Comparison of ENCODE assay signal across 14 cellular contexts in genomic region chr17:65022137-65022536, GRCh38. TPM values are rescaled to one million over a fixed set of nuclear protein-coding genes. Genes with fewer than 3 reads are reported as not detected.
DNase-seq lines count a peak whose midpoint lies in the region; ATAC-seq and TF ChIP-seq lines count a peak whose summit lies in the region.
"Had no signal": no experiment of that assay in that cellular context is flagged by ENCODE, and none has a peak within 500 bp of the region (broad histone marks: within the 10 kb centered on the region; RNA-seq: fewer than 3 reads in every experiment).

No MANE protein-coding gene starts in this region.

- no peak for DNase-seq in CD4-positive, CD25-positive, alpha-beta regulatory T cell
- DNase-seq in GM23248 (no peak), chondrocyte (ENCODE audit: low spot score) (no peak), osteocyte (ENCODE audit: extremely low spot score, unreplicated experiment) (no peak), GM10248 (ENCODE audit: extremely low spot score) (no peak), Kasumi-1 (lab: John Stamatoyannopoulos, UW) (no peak), left ventricle myocardium superior (no peak), A172 (ENCODE audit: low spot score) (no peak)
- DNase-seq: activated naive CD4-positive, alpha-beta T cell; MG63; NCI-H2081 treated with DMSO at 0.1 percent for 48 hours; SHP77; testis had no signal

- H3K9me3 Mint-ChIP-seq in CD4-positive, CD25-positive, alpha-beta regulatory T cell, result no peaks in the 10 kb centered on the region
- no peaks in the 10 kb centered on the region for H3K9me3 Mint-ChIP-seq in chondrocyte (ENCODE audit: low read depth)
- H3K9me3 Mint-ChIP-seq in osteocyte (ENCODE audit: unreplicated experiment), result no peaks in the 10 kb centered on the region

- H3K27me3 Mint-ChIP-seq in CD4-positive, CD25-positive, alpha-beta regulatory T cell, result no peaks in the 10 kb centered on the region
- H3K27me3 Mint-ChIP-seq in chondrocyte (ENCODE audit: low read depth), result no peaks in the 10 kb centered on the region
- no peaks in the 10 kb centered on the region for H3K27me3 Mint-ChIP-seq in osteocyte (ENCODE audit: unreplicated experiment)

- H3K27me3 ChIP-seq in CD4-positive, CD25-positive, alpha-beta regulatory T cell (ENCODE audit: control insufficient read depth, insufficient read depth, low read length), result no peaks in the 10 kb centered on the region
- no peaks in the 10 kb centered on the region for H3K27me3 ChIP-seq in GM23248 (replicated peaks; ENCODE audit: insufficient read depth)
- H3K27me3 ChIP-seq: BLaER1 treated with 17β-estradiol and CSF1 and Interleukin-3, amounts not matched to agents 10 nM and 100 nM; MG63; testis had no signal

- no peak overlapping the region for H3K4me2 ChIP-seq in GM23248 (ENCODE audit: unreplicated experiment)

- H3K36me3 Mint-ChIP-seq in CD4-positive, CD25-positive, alpha-beta regulatory T cell, result peaks cover 21% of the 10 kb centered on the region
- peaks cover 2% of the 10 kb centered on the region for H3K36me3 Mint-ChIP-seq in chondrocyte (ENCODE audit: low read depth)
- H3K36me3 Mint-ChIP-seq in osteocyte (ENCODE audit: unreplicated experiment), result peaks cover 10% of the 10 kb centered on the region

- H3K9me3 ChIP-seq in CD4-positive, CD25-positive, alpha-beta regulatory T cell (ENCODE audit: control insufficient read depth in 2 of 2, low read length in 2 of 2), result no peaks in the 10 kb centered on the region
- no peaks in the 10 kb centered on the region for H3K9me3 ChIP-seq in GM23248 (ENCODE audit: low read depth)
- H3K9me3 ChIP-seq: BLaER1 treated with 17β-estradiol and CSF1 and Interleukin-3, amounts not matched to agents 10 nM and 100 nM; MG63; testis had no signal

- peak overlapping the region in 2 of 4 donors; percentile 34 to 68 for H3K4me3 Mint-ChIP-seq in CD4-positive, CD25-positive, alpha-beta regulatory T cell
- H3K4me3 Mint-ChIP-seq in chondrocyte (ENCODE audit: unreplicated experiment), result no peak overlapping the region
- H3K4me3 Mint-ChIP-seq in osteocyte (ENCODE audit: unreplicated experiment), result no peak overlapping the region

- H3K4me1 ChIP-seq in CD4-positive, CD25-positive, alpha-beta regulatory T cell (ENCODE audit: control insufficient read depth, insufficient read depth, low read length, poor library complexity, severe bottlenecking), result peaks cover 74% of the 10 kb centered on the region
- H3K4me1 ChIP-seq in GM23248 (ENCODE audit: insufficient read depth), result peaks cover 57% of the 10 kb centered on the region

- peaks cover 56% of the 10 kb centered on the region for H3F3A ChIP-seq in GM23248 (ENCODE audit: insufficient read depth)

- ATAC-seq in CD4-positive, CD25-positive, alpha-beta regulatory T cell (ENCODE audit: low read depth in 2 of 2), result no peak
- no peak for ATAC-seq in left ventricle myocardium superior

- no peak overlapping the region for H3K27ac Mint-ChIP-seq in CD4-positive, CD25-positive, alpha-beta regulatory T cell
- peak overlapping the region; percentile 93 for H3K27ac Mint-ChIP-seq in chondrocyte (ENCODE audit: unreplicated experiment)
- peak overlapping the region; percentile 87 for H3K27ac Mint-ChIP-seq in osteocyte (ENCODE audit: unreplicated experiment)

- H3K27ac ChIP-seq in CD4-positive, CD25-positive, alpha-beta regulatory T cell (ENCODE audit: insufficient read depth, low read length, poor library complexity, severe bottlenecking), result no peak overlapping the region
- peak overlapping the region; percentile 36 for H3K27ac ChIP-seq in GM23248

- H3K4me1 Mint-ChIP-seq in CD4-positive, CD25-positive, alpha-beta regulatory T cell, result peaks cover 47 to 87% (median 70%) of the 10 kb centered on the region in 4 donors
- H3K4me1 Mint-ChIP-seq in chondrocyte (ENCODE audit: low read depth) (peaks cover 83% of the 10 kb centered on the region), osteocyte (ENCODE audit: unreplicated experiment) (peaks cover 79% of the 10 kb centered on the region)

- H3K36me3 ChIP-seq in CD4-positive, CD25-positive, alpha-beta regulatory T cell (ENCODE audit: control insufficient read depth, insufficient read depth, low read length), result peaks cover 11% of the 10 kb centered on the region
- H3K36me3 ChIP-seq in GM23248 (ENCODE audit: low read depth), result no peaks in the 10 kb centered on the region

- POLR2A ChIA-PET in GM10248 (lab: Yijun Ruan, JAX), result interaction anchor here (2.3 kb wide), 1 partner anchor 36 kb away, joined by 7 read pairs; no protein-coding TSS in a partner anchor

- H4K20me1 ChIP-seq in GM23248 (ENCODE audit: insufficient read depth), result peaks cover 19% of the 10 kb centered on the region; the same call in 1 of the 2 replicates

- peak overlapping the region; percentile 17 for H3K4me3 ChIP-seq in CD4-positive, CD25-positive, alpha-beta regulatory T cell (ENCODE audit: low read depth, low read length)
- no peak overlapping the region for H3K4me3 ChIP-seq in GM23248
- H3K4me3 ChIP-seq: BLaER1 treated with 17β-estradiol and CSF1 and Interleukin-3, amounts not matched to agents 10 nM and 100 nM; MG63; testis had no signal

- H2AFZ ChIP-seq in GM23248, result no peak overlapping the region

- peaks cover 93% of the 10 kb centered on the region for H3K79me2 ChIP-seq in GM23248 (ENCODE audit: insufficient read depth)

- CTCF ChIA-PET in GM10248 (lab: Yijun Ruan, JAX), result interaction anchor here (1.2 to 2.5 kb wide), 3 partner anchors 13 to 115 kb away, joined by 3 to 16 read pairs (median 4); partner anchors contain the start of gene RGS9

- WGBS in GM23248 (ENCODE audit: low coverage in 1 of 2, low lambda C conversion rate in 2 of 2, missing lambda C conversion rate in 2 of 2), 2 experiments, result 67 to 69% methylated on average over 3 of the region's 3 CpGs

- intact Hi-C loops in left ventricle myocardium superior (cut with micrococcal nuclease), result no loop called here

- TF ChIP-seq CTCF in chondrocyte (IDR thresholded peaks at IDR 0.05) (no peak), osteocyte (IDR thresholded peaks at IDR 0.05) (no peak), GM10248 (IDR thresholded peaks at IDR 0.05; ENCODE audit: control extremely low read depth, extremely low read depth, low read depth, missing control alignments) (no peak)

- H3K9me2 ChIP-seq in GM23248 (ENCODE audit: insufficient read depth), result no peaks in the 10 kb centered on the region

- H3K9ac ChIP-seq in GM23248, result no peak overlapping the region

- in situ Hi-C loops in GM23248 (cut with MboI), result no loop called here

RNA-seq across cellular contexts. Expression of gene GNA13, which starts 34.4 kb away (rescaled TPM):
- 127 TPM for total RNA-seq in CD4-positive, CD25-positive, alpha-beta regulatory T cell
- polyA plus RNA-seq in CD4-positive, CD25-positive, alpha-beta regulatory T cell, result 10 to 100 TPM; 51.4 to 58.0 (median 53.3) TPM
- total RNA-seq in GM23248 (2014; rRNA removed; shearing (Covaris generic)), result 40.6 and 41.8 TPM in 2 replicates
- polyA plus RNA-seq in GM23248 (2016; fragmentation: Nextera tagmentation; extraction: Ambion mirVana), result 17.2 and 18.5 TPM in 2 replicates
- total RNA-seq in chondrocyte (44.5 to 63.9 TPM (median 61.9 TPM) in 3 replicates), osteocyte (54.7 and 55.9 TPM in 2 replicates), left ventricle myocardium superior (23.7 TPM)
- total RNA-seq in A172 (2014; rRNA removed; shearing (Covaris generic)), result 58.9 and 62.5 TPM in 2 replicates

Comparison
In these comparisons a context has a peak if more than half of its experiments do, and no peak if none do; other contexts are left out.
1. H3K27ac Mint-ChIP-seq: peak in chondrocyte (single experiment) and osteocyte (single experiment); none in CD4-positive, CD25-positive, alpha-beta regulatory T cell (0 of 3).